ENCODE assay signal across 29 cellular contexts in genomic region chr11:19228956-19229355, GRCh38. TPM values are rescaled to one million over a fixed set of nuclear protein-coding genes. Genes with fewer than 3 reads are reported as not detected.
"Had no signal": no experiment of that assay in that cellular context is flagged by ENCODE, and none has a peak within 500 bp of the region (broad histone marks: within the 10 kb centered on the region; RNA-seq: fewer than 3 reads in every experiment).

No MANE protein-coding gene starts in this region.

- H3K9me3 ChIP-seq: esophagus squamous epithelium, heart left ventricle, ovary, spleen, stomach, thoracic aorta, transverse colon had no signal

- H3K36me3 Mint-ChIP-seq: natural killer cell; stimulated activated naive B cell treated with anti-CD40 and anti-IgM and Interleukin-4, amounts not matched to agents 10 μg/mL and 1 μg/mL and 100 μg/mL, for 72 hours had no signal

- FAIRE-seq: colon had no signal

- DNase-seq: cerebellar nuclear complex; effector memory CD8-positive, alpha-beta T cell; esophagus squamous epithelium; foreskin keratinocyte; heart left ventricle; hippocampal formation; kidney glomerular epithelial cell; natural killer cell; ovary; right cardiac atrium; spleen; stimulated activated CD4-positive, alpha-beta T cell treated with anti-CD3 and anti-CD28 coated beads, Interleukin-15, amount 100 ng/mL, for 24 hours; stimulated activated CD4-positive, alpha-beta T cell treated with anti-CD3 and anti-CD28 coated beads, Interleukin-1b, Interleukin-23, amount 100 ng/mL, for 48 hours; stimulated activated CD4-positive, alpha-beta T cell treated with anti-CD3 and anti-CD28 coated beads, Interleukin-4, amount 100 ng/mL, for 24 hours; stimulated activated naive B cell treated with anti-CD40 and anti-IgM and Interleukin-4, amounts not matched to agents 10 μg/mL and 1 μg/mL and 100 μg/mL, for 72 hours; stomach; substantia nigra; transverse colon had no signal

- H3K36me3 ChIP-seq: ovary, thoracic aorta, transverse colon had no signal

- H3K9me3 Mint-ChIP-seq: dendritic cell treated with granulocyte-macrophage colony-stimulating factor and Interleukin-4, amounts not matched to agents 40 ng/mL and 50 ng/mL, for 4 days; effector memory CD8-positive, alpha-beta T cell; natural killer cell; neural crest cell; stimulated activated naive B cell treated with anti-CD40 and anti-IgM and Interleukin-4, amounts not matched to agents 10 μg/mL and 1 μg/mL and 100 μg/mL, for 72 hours had no signal

- ATAC-seq: effector memory CD8-positive, alpha-beta T cell; foreskin keratinocyte; heart left ventricle; natural killer cell; stimulated activated naive B cell treated with anti-CD40 and anti-IgM and Interleukin-4, amounts not matched to agents 10 μg/mL and 1 μg/mL and 100 μg/mL, for 72 hours had no signal

- H3K4me1 Mint-ChIP-seq: natural killer cell, neural crest cell had no signal

- H3K4me3 ChIP-seq: esophagus squamous epithelium, heart left ventricle, ovary, spleen, stomach, thoracic aorta, transverse colon had no signal

- H3K27ac ChIP-seq: epithelial cell of prostate, esophagus squamous epithelium, foreskin keratinocyte, heart left ventricle, ovary, spleen, stomach, thoracic aorta, transverse colon had no signal

- H3K27me3 ChIP-seq: esophagus squamous epithelium, foreskin keratinocyte, heart left ventricle, ovary, spleen, stomach, transverse colon had no signal

- H3K4me1 ChIP-seq: spleen had no signal

- H3K27me3 Mint-ChIP-seq: dendritic cell treated with granulocyte-macrophage colony-stimulating factor and Interleukin-4, amounts not matched to agents 40 ng/mL and 50 ng/mL, for 4 days; effector memory CD8-positive, alpha-beta T cell; stimulated activated naive B cell treated with anti-CD40 and anti-IgM and Interleukin-4, amounts not matched to agents 10 μg/mL and 1 μg/mL and 100 μg/mL, for 72 hours had no signal

- H3K27ac Mint-ChIP-seq: dendritic cell treated with granulocyte-macrophage colony-stimulating factor and Interleukin-4, amounts not matched to agents 40 ng/mL and 50 ng/mL, for 4 days; natural killer cell; stimulated activated naive B cell treated with anti-CD40 and anti-IgM and Interleukin-4, amounts not matched to agents 10 μg/mL and 1 μg/mL and 100 μg/mL, for 72 hours had no signal

- H3K4me3 Mint-ChIP-seq: dendritic cell treated with granulocyte-macrophage colony-stimulating factor and Interleukin-4, amounts not matched to agents 40 ng/mL and 50 ng/mL, for 4 days; natural killer cell; neural crest cell; stimulated activated naive B cell treated with anti-CD40 and anti-IgM and Interleukin-4, amounts not matched to agents 10 μg/mL and 1 μg/mL and 100 μg/mL, for 72 hours had no signal

RNA-seq across cellular contexts. Expression of gene E2F8, which starts 11.8 kb away (rescaled TPM):
- total RNA-seq: mesenteric fat pad, thoracic aorta had no signal

RNA-seq across cellular contexts. Expression of gene CSRP3, which starts 27.2 kb away (rescaled TPM):
- total RNA-seq: esophagus squamous epithelium, foreskin keratinocyte, lung microvascular endothelial cell, mesenteric fat pad, mononuclear cell, natural killer cell, neural crest cell, posterior vena cava, spleen, stomach, thoracic aorta, transverse colon had no signal
- polyA plus RNA-seq: foreskin keratinocyte, liver, urinary bladder had no signal
